15 cellular contexts compared by ENCODE assay signal in the genomic region with DNA sequence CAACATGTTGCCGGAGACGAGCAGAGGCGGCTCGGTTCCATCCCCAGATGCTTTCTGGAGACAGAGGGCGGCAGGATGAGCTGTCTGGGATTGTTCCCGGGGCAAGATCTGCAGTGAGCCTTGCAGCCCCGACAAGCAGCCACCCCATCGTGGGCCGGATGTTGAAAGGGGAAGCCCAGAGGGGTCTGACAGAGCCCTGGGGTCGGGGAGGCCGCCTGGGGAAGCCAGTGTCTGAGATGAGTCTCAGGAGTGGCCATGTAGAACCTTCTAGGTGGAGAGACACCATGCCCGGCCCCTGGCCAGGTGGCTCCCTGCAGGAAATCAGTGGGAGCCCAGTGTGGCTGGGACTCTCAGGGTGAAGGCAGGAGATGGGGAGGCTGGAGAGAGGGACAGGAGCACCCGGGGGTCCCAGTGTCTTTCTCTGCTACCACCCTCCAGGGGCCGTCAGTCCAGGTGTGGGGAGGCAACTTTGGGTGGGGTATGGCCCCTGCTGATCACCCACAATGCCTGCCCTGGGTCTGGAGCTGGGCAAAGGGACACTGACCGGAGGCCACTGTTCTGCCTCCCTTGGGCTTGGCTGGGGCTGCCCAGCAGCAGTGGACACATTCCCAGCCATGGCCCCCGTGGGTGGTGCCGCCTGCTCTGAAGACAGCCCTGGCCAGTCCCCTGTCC.
DNase-seq lines count a peak whose midpoint lies in the region; TF ChIP-seq lines count a peak whose summit lies in the region.
"Had no signal": no experiment of that assay in that cellular context is flagged by ENCODE, and none has a peak within 500 bp of the region (broad histone marks: within the 10 kb centered on the region; RNA-seq: fewer than 3 reads in every experiment).

No MANE protein-coding gene starts in this region.

- in situ Hi-C loops in GM13977 (cut with MboI; ENCODE audit: low pct_unique_long_range_greater_than_20kb, low sequenced_read_pairs, unreplicated experiment), result no loop called here

- H3K4me3 Mint-ChIP-seq in endothelial cell (ENCODE audit: unreplicated experiment), result no peak overlapping the region
- H3K4me3 Mint-ChIP-seq in neural crest cell, result no peak overlapping the region
- no peak overlapping the region for H3K4me3 Mint-ChIP-seq in immature natural killer cell
- H3K4me3 Mint-ChIP-seq: activated CD4-positive, alpha-beta T cell treated with anti-CD3 and anti-CD28 coated beads for 36 hours; activated naive CD4-positive, alpha-beta T cell treated with anti-CD3 and anti-CD28 coated beads, Interleukin-2, amount 10 ng/mL, durations not matched to agents 7 days and 5 days; GM23338 had no signal

- peaks cover 10% of the 10 kb centered on the region for H3K4me1 Mint-ChIP-seq in endothelial cell (ENCODE audit: unreplicated experiment)
- H3K4me1 Mint-ChIP-seq in neural crest cell, result peaks cover 42% of the 10 kb centered on the region
- no peaks in the 10 kb centered on the region for H3K4me1 Mint-ChIP-seq in immature natural killer cell
- H3K4me1 Mint-ChIP-seq: activated CD4-positive, alpha-beta T cell treated with anti-CD3 and anti-CD28 coated beads for 36 hours; activated naive CD4-positive, alpha-beta T cell treated with anti-CD3 and anti-CD28 coated beads, Interleukin-2, amount 10 ng/mL, durations not matched to agents 7 days and 5 days; CD4-positive, CD25-positive, alpha-beta regulatory T cell had no signal

- no peak overlapping the region for H3K27ac Mint-ChIP-seq in endothelial cell (ENCODE audit: unreplicated experiment)
- H3K27ac Mint-ChIP-seq in neural crest cell (ENCODE audit: unreplicated experiment), result peak overlapping the region; percentile 93
- no peak overlapping the region for H3K27ac Mint-ChIP-seq in immature natural killer cell
- H3K27ac Mint-ChIP-seq: activated CD4-positive, alpha-beta T cell treated with anti-CD3 and anti-CD28 coated beads for 36 hours; activated naive CD4-positive, alpha-beta T cell treated with anti-CD3 and anti-CD28 coated beads, Interleukin-2, amount 10 ng/mL, durations not matched to agents 7 days and 5 days; CD4-positive, CD25-positive, alpha-beta regulatory T cell; GM23338 had no signal

- H3K27me3 Mint-ChIP-seq in endothelial cell (ENCODE audit: unreplicated experiment) (peaks cover 11% of the 10 kb centered on the region), neural crest cell (ENCODE audit: low read depth) (no peaks in the 10 kb centered on the region), immature natural killer cell (ENCODE audit: low read depth in 3 of 3) (peaks cover 0 to 5% (median 3%) of the 10 kb centered on the region in 3 donors)
- H3K27me3 Mint-ChIP-seq: CD4-positive, CD25-positive, alpha-beta regulatory T cell had no signal

- peak; percentile 34 for DNase-seq in activated effector memory CD4-positive, alpha-beta T cell treated with anti-CD3 and anti-CD28 coated beads, Interleukin-2, amount 50 U/mL, for 16 hours
- no peak for DNase-seq in activated effector memory CD4-positive, alpha-beta T cell treated with Interleukin-2 at 50 U/mL for 16 hours
- DNase-seq in endothelial cell (ENCODE audit: low spot score) (peak; percentile 2), neural crest cell (ENCODE audit: low read depth, low spot score) (no peak), ureter (ENCODE audit: low spot score) (peak; percentile 40), cerebellar cortex (ENCODE audit: low spot score) (no peak), GM13977 (ENCODE audit: low spot score) (no peak), immature natural killer cell (no peak)
- DNase-seq: activated CD4-positive, alpha-beta T cell treated with anti-CD3 and anti-CD28 coated beads for 36 hours; activated naive CD4-positive, alpha-beta T cell treated with anti-CD3 and anti-CD28 coated beads, Interleukin-2, amount 10 ng/mL, durations not matched to agents 7 days and 5 days; CD4-positive, CD25-positive, alpha-beta regulatory T cell; foreskin keratinocyte; stimulated activated CD4-positive, alpha-beta T cell treated with anti-CD3 and anti-CD28 coated beads, Interleukin-4, amount 100 ng/mL, for 1 hour; substantia nigra had no signal

- H3K9me3 Mint-ChIP-seq in endothelial cell (ENCODE audit: unreplicated experiment) (no peaks in the 10 kb centered on the region), neural crest cell (no peaks in the 10 kb centered on the region), immature natural killer cell (no peaks in the 10 kb centered on the region)
- H3K9me3 Mint-ChIP-seq: activated naive CD4-positive, alpha-beta T cell treated with anti-CD3 and anti-CD28 coated beads, Interleukin-2, amount 10 ng/mL, durations not matched to agents 7 days and 5 days; CD4-positive, CD25-positive, alpha-beta regulatory T cell; GM23338 had no signal

- TF ChIP-seq CTCF in endothelial cell (IDR thresholded peaks at IDR 0.05; ENCODE audit: unreplicated experiment), result no peak
- no peak for TF ChIP-seq CTCF in neural crest cell (conservative IDR thresholded peaks at IDR 0.05)
- TF ChIP-seq CTCF in GM13977 (IDR thresholded peaks at IDR 0.05; ENCODE audit: extremely low read depth, insufficient read depth, missing control alignments), result no peak

- H3K36me3 Mint-ChIP-seq in endothelial cell (ENCODE audit: low read depth, unreplicated experiment) (peaks cover 4% of the 10 kb centered on the region), neural crest cell (ENCODE audit: low read depth) (no peaks in the 10 kb centered on the region), immature natural killer cell (no peaks in the 10 kb centered on the region)
- H3K36me3 Mint-ChIP-seq: activated naive CD4-positive, alpha-beta T cell treated with anti-CD3 and anti-CD28 coated beads, Interleukin-2, amount 10 ng/mL, durations not matched to agents 7 days and 5 days; CD4-positive, CD25-positive, alpha-beta regulatory T cell had no signal

Comparison
In these comparisons a context has a peak if more than half of its experiments do, and no peak if none do; other contexts are left out.
1. DNase-seq: peak in activated effector memory CD4-positive, alpha-beta T cell treated with anti-CD3 and anti-CD28 coated beads, Interleukin-2, amount 50 U/mL, for 16 hours (single experiment), endothelial cell (single experiment) and ureter (single experiment); none in activated effector memory CD4-positive, alpha-beta T cell treated with Interleukin-2 at 50 U/mL for 16 hours (single experiment), neural crest cell (single experiment), cerebellar cortex (single experiment), GM13977 (single experiment) and immature natural killer cell (0 of 3).